ENCODE assay signal across 1 cellular context in genomic region chr15:40108855-40109735, GRCh38.
A peak's percentile ranks its signal among the peaks of the same experiment; 100 is the strongest.
TF ChIP-seq lines count a peak whose summit lies in the region.

A gene with protein sequence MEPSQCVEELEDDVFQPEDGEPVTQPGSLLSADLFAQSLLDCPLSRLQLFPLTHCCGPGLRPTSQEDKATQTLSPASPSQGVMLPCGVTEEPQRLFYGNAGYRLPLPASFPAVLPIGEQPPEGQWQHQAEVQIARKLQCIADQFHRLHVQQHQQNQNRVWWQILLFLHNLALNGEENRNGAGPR (minus strand): TSS chr15:40108879. CDS start chr15:40106086, 2,793 bp downstream.

TF ChIP-seq in HepG2, 621 proteins besides CTCF, POLR2A, EP300 and RAD21 (continued from another document and continues in another):
- TF ChIP-seq, protein P1, sequence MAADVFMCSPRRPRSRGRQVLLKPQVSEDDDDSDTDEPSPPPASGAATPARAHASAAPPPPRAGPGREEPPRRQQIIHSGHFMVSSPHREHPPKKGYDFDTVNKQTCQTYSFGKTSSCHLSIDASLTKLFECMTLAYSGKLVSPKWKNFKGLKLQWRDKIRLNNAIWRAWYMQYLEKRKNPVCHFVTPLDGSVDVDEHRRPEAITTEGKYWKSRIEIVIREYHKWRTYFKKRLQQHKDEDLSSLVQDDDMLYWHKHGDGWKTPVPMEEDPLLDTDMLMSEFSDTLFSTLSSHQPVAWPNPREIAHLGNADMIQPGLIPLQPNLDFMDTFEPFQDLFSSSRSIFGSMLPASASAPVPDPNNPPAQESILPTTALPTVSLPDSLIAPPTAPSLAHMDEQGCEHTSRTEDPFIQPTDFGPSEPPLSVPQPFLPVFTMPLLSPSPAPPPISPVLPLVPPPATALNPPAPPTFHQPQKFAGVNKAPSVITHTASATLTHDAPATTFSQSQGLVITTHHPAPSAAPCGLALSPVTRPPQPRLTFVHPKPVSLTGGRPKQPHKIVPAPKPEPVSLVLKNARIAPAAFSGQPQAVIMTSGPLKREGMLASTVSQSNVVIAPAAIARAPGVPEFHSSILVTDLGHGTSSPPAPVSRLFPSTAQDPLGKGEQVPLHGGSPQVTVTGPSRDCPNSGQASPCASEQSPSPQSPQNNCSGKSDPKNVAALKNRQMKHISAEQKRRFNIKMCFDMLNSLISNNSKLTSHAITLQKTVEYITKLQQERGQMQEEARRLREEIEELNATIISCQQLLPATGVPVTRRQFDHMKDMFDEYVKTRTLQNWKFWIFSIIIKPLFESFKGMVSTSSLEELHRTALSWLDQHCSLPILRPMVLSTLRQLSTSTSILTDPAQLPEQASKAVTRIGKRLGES (CRISPR knock-in tag; IDR thresholded peaks at IDR 0.05; ENCODE audit: borderline replicate concordance): no peak
- TF ChIP-seq ZBTB37 (CRISPR knock-in tag; IDR thresholded peaks at IDR 0.05): no peak
- peak; percentile 78 for TF ChIP-seq PATZ1 (CRISPR knock-in tag; IDR thresholded peaks at IDR 0.05)
- peak; percentile 94 for TF ChIP-seq PHF21A (CRISPR knock-in tag; IDR thresholded peaks at IDR 0.05)
- TF ChIP-seq FOSL2 (CRISPR knock-in tag; IDR thresholded peaks at IDR 0.05): peak; percentile 51; the same call in 1 of the 2 replicates
- no peak for TF ChIP-seq ZNF296 (CRISPR knock-in tag; conservative IDR thresholded peaks at IDR 0.05)
- TF ChIP-seq, protein P2, sequence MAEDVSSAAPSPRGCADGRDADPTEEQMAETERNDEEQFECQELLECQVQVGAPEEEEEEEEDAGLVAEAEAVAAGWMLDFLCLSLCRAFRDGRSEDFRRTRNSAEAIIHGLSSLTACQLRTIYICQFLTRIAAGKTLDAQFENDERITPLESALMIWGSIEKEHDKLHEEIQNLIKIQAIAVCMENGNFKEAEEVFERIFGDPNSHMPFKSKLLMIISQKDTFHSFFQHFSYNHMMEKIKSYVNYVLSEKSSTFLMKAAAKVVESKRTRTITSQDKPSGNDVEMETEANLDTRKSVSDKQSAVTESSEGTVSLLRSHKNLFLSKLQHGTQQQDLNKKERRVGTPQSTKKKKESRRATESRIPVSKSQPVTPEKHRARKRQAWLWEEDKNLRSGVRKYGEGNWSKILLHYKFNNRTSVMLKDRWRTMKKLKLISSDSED (CRISPR knock-in tag; IDR thresholded peaks at IDR 0.05): no peak
- TF ChIP-seq FOXP1 (IDR thresholded peaks at IDR 0.05): no peak
- TF ChIP-seq FOXP1 (CRISPR knock-in tag; IDR thresholded peaks at IDR 0.05): 0 out of 2 replicates have a peak, but pooled peaks have one; percentile 24
- TF ChIP-seq ZNF101 (CRISPR knock-in tag; IDR thresholded peaks at IDR 0.05; ENCODE audit: borderline replicate concordance, low read depth): no peak
- no peak for TF ChIP-seq ZNF205 (CRISPR knock-in tag; IDR thresholded peaks at IDR 0.05)
- TF ChIP-seq ZNF761 (CRISPR knock-in tag; conservative IDR thresholded peaks at IDR 0.05): no peak; the same call in 1 of the 2 replicates
- TF ChIP-seq, protein P3, sequence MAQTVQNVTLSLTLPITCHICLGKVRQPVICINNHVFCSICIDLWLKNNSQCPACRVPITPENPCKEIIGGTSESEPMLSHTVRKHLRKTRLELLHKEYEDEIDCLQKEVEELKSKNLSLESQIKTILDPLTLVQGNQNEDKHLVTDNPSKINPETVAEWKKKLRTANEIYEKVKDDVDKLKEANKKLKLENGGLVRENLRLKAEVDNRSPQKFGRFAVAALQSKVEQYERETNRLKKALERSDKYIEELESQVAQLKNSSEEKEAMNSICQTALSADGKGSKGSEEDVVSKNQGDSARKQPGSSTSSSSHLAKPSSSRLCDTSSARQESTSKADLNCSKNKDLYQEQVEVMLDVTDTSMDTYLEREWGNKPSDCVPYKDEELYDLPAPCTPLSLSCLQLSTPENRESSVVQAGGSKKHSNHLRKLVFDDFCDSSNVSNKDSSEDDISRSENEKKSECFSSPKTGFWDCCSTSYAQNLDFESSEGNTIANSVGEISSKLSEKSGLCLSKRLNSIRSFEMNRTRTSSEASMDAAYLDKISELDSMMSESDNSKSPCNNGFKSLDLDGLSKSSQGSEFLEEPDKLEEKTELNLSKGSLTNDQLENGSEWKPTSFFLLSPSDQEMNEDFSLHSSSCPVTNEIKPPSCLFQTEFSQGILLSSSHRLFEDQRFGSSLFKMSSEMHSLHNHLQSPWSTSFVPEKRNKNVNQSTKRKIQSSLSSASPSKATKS (CRISPR knock-in tag; IDR thresholded peaks at IDR 0.05): no peak
- no peak for TF ChIP-seq SMYD3 (CRISPR knock-in tag; IDR thresholded peaks at IDR 0.05)
- TF ChIP-seq ZNF251 (CRISPR knock-in tag; IDR thresholded peaks at IDR 0.05): no peak
- no peak for TF ChIP-seq ZNF780A (CRISPR knock-in tag; IDR thresholded peaks at IDR 0.05)
- TF ChIP-seq, protein P4, sequence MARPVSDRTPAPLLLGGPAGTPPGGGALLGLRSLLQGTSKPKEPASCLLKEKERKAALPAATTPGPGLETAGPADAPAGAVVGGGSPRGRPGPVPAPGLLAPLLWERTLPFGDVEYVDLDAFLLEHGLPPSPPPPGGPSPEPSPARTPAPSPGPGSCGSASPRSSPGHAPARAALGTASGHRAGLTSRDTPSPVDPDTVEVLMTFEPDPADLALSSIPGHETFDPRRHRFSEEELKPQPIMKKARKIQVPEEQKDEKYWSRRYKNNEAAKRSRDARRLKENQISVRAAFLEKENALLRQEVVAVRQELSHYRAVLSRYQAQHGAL (CRISPR knock-in tag; IDR thresholded peaks at IDR 0.05; ENCODE audit: not compliant biosample characterization): no peak
- TF ChIP-seq ZNF879 (CRISPR knock-in tag; IDR thresholded peaks at IDR 0.05): no peak
- no peak for TF ChIP-seq ZNF674 (CRISPR knock-in tag; IDR thresholded peaks at IDR 0.05; ENCODE audit: low read depth)
- peak; percentile 69; the same call in 1 of the 2 replicates for TF ChIP-seq CSRNP1 (CRISPR knock-in tag; IDR thresholded peaks at IDR 0.05)
- TF ChIP-seq MTA1 (CRISPR knock-in tag; IDR thresholded peaks at IDR 0.05; ENCODE audit: borderline replicate concordance): no peak; the same call in 1 of the 2 replicates
- no peak for TF ChIP-seq MAFG (CRISPR knock-in tag; IDR thresholded peaks at IDR 0.05)
- TF ChIP-seq KDM1A (CRISPR knock-in tag; IDR thresholded peaks at IDR 0.05): no peak
- no peak for TF ChIP-seq USF2 (IDR thresholded peaks at IDR 0.05; ENCODE audit: low read depth, low read length)
- TF ChIP-seq USF2 (CRISPR knock-in tag; IDR thresholded peaks at IDR 0.05; ENCODE audit: borderline replicate concordance): 0 out of 2 replicates have a peak, but pooled peaks have one; percentile 7
- no peak; the same call in 1 of the 2 replicates for TF ChIP-seq SIX1 (CRISPR knock-in tag; IDR thresholded peaks at IDR 0.05; ENCODE audit: borderline replicate concordance)
- TF ChIP-seq PAF1 (CRISPR knock-in tag; IDR thresholded peaks at IDR 0.05): no peak
- TF ChIP-seq TCF12 (IDR thresholded peaks at IDR 0.05): no peak
- TF ChIP-seq TCF12 (CRISPR knock-in tag; IDR thresholded peaks at IDR 0.05): no peak
- no peak for TF ChIP-seq ZNF703 (CRISPR knock-in tag; IDR thresholded peaks at IDR 0.05; ENCODE audit: borderline replicate concordance)
- no peak for TF ChIP-seq RAD51 (IDR thresholded peaks at IDR 0.05; ENCODE audit: borderline replicate concordance)
- no peak for TF ChIP-seq ZNF282 (IDR thresholded peaks at IDR 0.05; ENCODE audit: partially characterized antibody)
- TF ChIP-seq ZNF775 (CRISPR knock-in tag; IDR thresholded peaks at IDR 0.05; ENCODE audit: borderline replicate concordance): no peak
- TF ChIP-seq MAFK (conservative IDR thresholded peaks at IDR 0.05 in 1 of 2, IDR thresholded peaks at IDR 0.05 in 1 of 2; ENCODE audit: low read length in 2 of 2): no peak
- TF ChIP-seq FLYWCH1 (CRISPR knock-in tag; IDR thresholded peaks at IDR 0.05): no peak
- peak; percentile 69; the same call in 1 of the 2 replicates for TF ChIP-seq ZNF891 (CRISPR knock-in tag; IDR thresholded peaks at IDR 0.05)
- TF ChIP-seq AGO1 (IDR thresholded peaks at IDR 0.05; ENCODE audit: low read depth, low read length, poor library complexity, severe bottlenecking): peak; percentile 48
- no peak for TF ChIP-seq HES4 (CRISPR knock-in tag; IDR thresholded peaks at IDR 0.05; ENCODE audit: borderline replicate concordance)
- no peak for TF ChIP-seq RBFOX2 (IDR thresholded peaks at IDR 0.05; ENCODE audit: low read depth, low read length)
- TF ChIP-seq HCFC1 (IDR thresholded peaks at IDR 0.05; ENCODE audit: low read depth, low read length): no peak
- TF ChIP-seq HNF4G (IDR thresholded peaks at IDR 0.05; ENCODE audit: borderline replicate concordance, low read depth, low read length): peak; percentile 55; the same call in 1 of the 2 replicates
- TF ChIP-seq HNF4G (CRISPR knock-in tag; IDR thresholded peaks at IDR 0.05; ENCODE audit: borderline replicate concordance, low read depth): peak; percentile 28; the same call in 1 of the 2 replicates
- 0 out of 2 replicates have a peak, but pooled peaks have one; percentile 36 for TF ChIP-seq PAX8 (CRISPR knock-in tag; IDR thresholded peaks at IDR 0.05; ENCODE audit: borderline replicate concordance)
- TF ChIP-seq PRDM4 (CRISPR knock-in tag; IDR thresholded peaks at IDR 0.05; ENCODE audit: borderline replicate concordance): no peak
- no peak for TF ChIP-seq ARHGAP35 (CRISPR knock-in tag; IDR thresholded peaks at IDR 0.05; ENCODE audit: borderline replicate concordance)
- TF ChIP-seq ZNF431 (CRISPR knock-in tag; IDR thresholded peaks at IDR 0.05; ENCODE audit: borderline replicate concordance, low read depth): no peak
